Comparison of ENCODE assay signal across 9 cellular contexts in genomic region chr1:156859523-156860112, GRCh38. TPM values are rescaled to one million over a fixed set of nuclear protein-coding genes. Genes with fewer than 3 reads are reported as not detected.
DNase-seq lines count a peak whose midpoint lies in the region; ATAC-seq and TF ChIP-seq lines count a peak whose summit lies in the region.
"Had no signal": no experiment of that assay in that cellular context is flagged by ENCODE, and none has a peak within 500 bp of the region (broad histone marks: within the 10 kb centered on the region; RNA-seq: fewer than 3 reads in every experiment).

No MANE protein-coding gene starts in this region.

- peak overlapping the region; percentile 88 for H3K4me3 Mint-ChIP-seq in activated T-helper 1 cell treated with anti-CD3 and anti-CD28 coated beads, Interleukin-12 subunit alpha, Interleukin-12 subunit beta, Interleukin-2, Interleukin-4 antibody, amounts not matched to agents 30 ng/mL and 10 ng/mL and 1 ng/mL, durations not matched to agents 14 hours and 24 hours and 36 hours

- H3K27ac ChIP-seq in BLaER1: no peak overlapping the region
- no peak overlapping the region for H3K27ac ChIP-seq in HCT116 (ENCODE audit: low read depth, low read length)
- no peak overlapping the region for H3K27ac ChIP-seq in skin epidermis
- H3K27ac ChIP-seq: HL-60 had no signal

- H3K9ac ChIP-seq in BLaER1 (no peak overlapping the region), HCT116 (ENCODE audit: low read length) (no peak overlapping the region)

- no peaks in the 10 kb centered on the region for H3K9me3 Mint-ChIP-seq in activated T-helper 1 cell treated with anti-CD3 and anti-CD28 coated beads, Interleukin-12 subunit alpha, Interleukin-12 subunit beta, Interleukin-2, Interleukin-4 antibody, amounts not matched to agents 30 ng/mL and 10 ng/mL and 1 ng/mL, durations not matched to agents 14 hours and 24 hours and 36 hours

- peaks cover 50% of the 10 kb centered on the region for H3K4me1 Mint-ChIP-seq in activated T-helper 1 cell treated with anti-CD3 and anti-CD28 coated beads, Interleukin-12 subunit alpha, Interleukin-12 subunit beta, Interleukin-2, Interleukin-4 antibody, amounts not matched to agents 30 ng/mL and 10 ng/mL and 1 ng/mL, durations not matched to agents 14 hours and 24 hours and 36 hours (ENCODE audit: low read depth)

- peaks cover 9% of the 10 kb centered on the region for H3K36me3 Mint-ChIP-seq in activated T-helper 1 cell treated with anti-CD3 and anti-CD28 coated beads, Interleukin-12 subunit alpha, Interleukin-12 subunit beta, Interleukin-2, Interleukin-4 antibody, amounts not matched to agents 30 ng/mL and 10 ng/mL and 1 ng/mL, durations not matched to agents 14 hours and 24 hours and 36 hours (ENCODE audit: low read depth)

- H3K9me3 ChIP-seq in BLaER1: no peaks in the 10 kb centered on the region
- H3K9me3 ChIP-seq in HCT116 (ENCODE audit: control insufficient read depth in 1 of 2, insufficient read depth in 1 of 2, low read depth in 1 of 2, low read length in 2 of 2): no peaks in the 10 kb centered on the region

- H3K4me3 ChIP-seq in BLaER1 (peak overlapping the region; percentile 69), HCT116 (replicated peaks in 1 of 2; ENCODE audit: low read depth in 1 of 2, low read length in 2 of 2) (peak overlapping the region; percentile 30 to 55), skin epidermis (peak overlapping the region; percentile 3 to 33 (median 23))

- DNase-seq in HCT116 (ENCODE audit: low read depth, low spot score): no peak
- DNase-seq in activated T-helper 1 cell treated with anti-CD3 and anti-CD28 coated beads, Interleukin-12 subunit alpha, Interleukin-12 subunit beta, Interleukin-2, Interleukin-4 antibody, amounts not matched to agents 30 ng/mL and 10 ng/mL and 1 ng/mL, durations not matched to agents 14 hours and 24 hours and 36 hours (ENCODE audit: low spot score): no peak
- no peak for DNase-seq in left cardiac atrium
- DNase-seq in foreskin melanocyte: no peak

- peak; percentile 35 for ATAC-seq in HCT116
- peak; percentile 31 to 45 for ATAC-seq in left cardiac atrium
- ATAC-seq in GM21717 (IDR thresholded peaks at IDR 0.05; ENCODE audit: unreplicated experiment): no peak
- ATAC-seq in GM18520 (IDR thresholded peaks at IDR 0.05; ENCODE audit: unreplicated experiment): no peak

- no peak for TF ChIP-seq POLR2A in HCT116 (IDR thresholded peaks at IDR 0.05; ENCODE audit: borderline replicate concordance, extremely low read depth, insufficient read depth, insufficient read length)

- H3K4me1 ChIP-seq in BLaER1 (peaks cover 53% of the 10 kb centered on the region), HCT116 (ENCODE audit: control insufficient read depth in 1 of 2, insufficient read depth in 2 of 2, low read length in 2 of 2) (peaks cover 4 to 17% of the 10 kb centered on the region in 2 experiments; a peak in 3 of 4 replicates)

- BruUV-seq in HCT116 (replicated peaks; lab: Mats Ljungman, UMichigan): no TSS peak

- H4K20me1 ChIP-seq in BLaER1 (peaks cover 16% of the 10 kb centered on the region), HCT116 (ENCODE audit: insufficient read depth) (no peaks in the 10 kb centered on the region)

- peaks cover 15% of the 10 kb centered on the region for H3K27me3 Mint-ChIP-seq in activated T-helper 1 cell treated with anti-CD3 and anti-CD28 coated beads, Interleukin-12 subunit alpha, Interleukin-12 subunit beta, Interleukin-2, Interleukin-4 antibody, amounts not matched to agents 30 ng/mL and 10 ng/mL and 1 ng/mL, durations not matched to agents 14 hours and 24 hours and 36 hours (ENCODE audit: insufficient read depth)

- H3K9me2 ChIP-seq in HCT116 (ENCODE audit: insufficient read depth): no peaks in the 10 kb centered on the region

- H3K36me3 ChIP-seq in BLaER1 (no peaks in the 10 kb centered on the region), HCT116 (ENCODE audit: control insufficient read depth in 1 of 2, insufficient read depth in 2 of 2, low read length in 2 of 2) (no peaks in the 10 kb centered on the region)

- no peak for TF ChIP-seq CTCF in HCT116 (IDR thresholded peaks at IDR 0.05 in 2 of 3, conservative IDR thresholded peaks at IDR 0.05 in 1 of 3; ENCODE audit: borderline replicate concordance in 1 of 3, insufficient read depth in 1 of 3, low read depth in 2 of 3, low read length in 2 of 3)

- intact Hi-C loops in HCT116 (cut with micrococcal nuclease): loop anchor here (1.0 kb wide), 3 partner anchors 62 to 170 kb away; no protein-coding TSS in a partner anchor
- intact Hi-C loops in activated T-helper 1 cell treated with anti-CD3 and anti-CD28 coated beads, Interleukin-12 subunit alpha, Interleukin-12 subunit beta, Interleukin-2, Interleukin-4 antibody, amounts not matched to agents 30 ng/mL and 10 ng/mL and 1 ng/mL, durations not matched to agents 14 hours and 24 hours and 36 hours (cut with micrococcal nuclease): loop anchor here (1.0 to 5.0 kb wide), 9 partner anchors 11 to 1652 kb away; partner anchors contain the start of genes MTX1, PRCC, SH2D2A and THBS3
- intact Hi-C loops in left cardiac atrium (cut with DNase I): no loop called here

- no peak for TF ChIP-seq RAD21 in HCT116 (IDR thresholded peaks at IDR 0.05; ENCODE audit: low read depth)

- H3K27me3 ChIP-seq in BLaER1: peaks cover 72% of the 10 kb centered on the region
- peaks cover 3% of the 10 kb centered on the region; the same call in 1 of the 2 replicates for H3K27me3 ChIP-seq in HCT116 (ENCODE audit: insufficient read depth, low read length)

- POLR2A ChIA-PET in HCT116 (lab: Charles Lee): interaction anchor here (1.2 to 1.8 kb wide), 6 partner anchors 93 to 198 kb away, joined by 3 to 10 read pairs (median 4); partner anchors contain the start of genes ISG20L2, METTL25B, MRPL24 and PRCC

- H3K4me2 ChIP-seq in BLaER1 (peak overlapping the region; percentile 95), HCT116 (ENCODE audit: low read length) (peak overlapping the region; percentile 93)

- no peak overlapping the region for H3K27ac Mint-ChIP-seq in activated T-helper 1 cell treated with anti-CD3 and anti-CD28 coated beads, Interleukin-12 subunit alpha, Interleukin-12 subunit beta, Interleukin-2, Interleukin-4 antibody, amounts not matched to agents 30 ng/mL and 10 ng/mL and 1 ng/mL, durations not matched to agents 14 hours and 24 hours and 36 hours

- H2AFZ ChIP-seq in HCT116 (ENCODE audit: low read depth, low read length, poor library complexity, severe bottlenecking): no peak overlapping the region

- CTCF ChIA-PET in HCT116 (lab: Charles Lee): interaction anchor here (0.9 to 6.5 kb wide), 24 partner anchors 11 to 240 kb away, joined by 3 to 136 read pairs (median 6); partner anchors contain the start of genes CRABP2, HAPLN2, ISG20L2 and METTL25B

- RAD21 ChIA-PET in HCT116 (lab: Charles Lee; ENCODE audit: low non-redundant PET in 1 of 2, low total read pairs in 2 of 2, uncharacterized antibody in 2 of 2, unreplicated experiment in 2 of 2): interaction anchor here (0.5 to 2.7 kb wide), 8 partner anchors 46 to 246 kb away, joined by 3 to 23 read pairs (median 6); partner anchors contain the start of gene NES (in 1 of the 2)

- no peaks in the 10 kb centered on the region for H3K79me2 ChIP-seq in HCT116 (ENCODE audit: insufficient read depth, low read length)

TF ChIP-seq in HCT116, 20 proteins besides CTCF, POLR2A, EP300 and RAD21 (continues in another document):
- TF ChIP-seq MAX (IDR thresholded peaks at IDR 0.05) (no peak), SP1 (IDR thresholded peaks at IDR 0.05; ENCODE audit: low read depth) (no peak), POLR2AphosphoS5 (IDR thresholded peaks at IDR 0.05; ENCODE audit: low read depth, low read length) (no peak), EZH2phosphoT487 (IDR thresholded peaks at IDR 0.05; ENCODE audit: borderline replicate concordance) (no peak), EGR1 (IDR thresholded peaks at IDR 0.05; ENCODE audit: low read depth) (no peak), JUND (IDR thresholded peaks at IDR 0.05) (no peak)

RNA-seq across cellular contexts. Expression of gene INSRR, which starts 0.7 kb away (rescaled TPM):
- total RNA-seq in HCT116 (2021; ENCODE audit: unreplicated experiment): not detected
- polyA plus RNA-seq in HCT116 (2012): 0.03 and 0.04 TPM in 2 replicates
- 0.65 and 0.78 TPM in 2 replicates for total RNA-seq in activated T-helper 1 cell treated with anti-CD3 and anti-CD28 coated beads, Interleukin-12 subunit alpha, Interleukin-12 subunit beta, Interleukin-2, Interleukin-4 antibody, amounts not matched to agents 30 ng/mL and 10 ng/mL and 1 ng/mL, durations not matched to agents 14 hours and 24 hours and 36 hours
- under 1 TPM; 0.05 to 0.12 TPM for total RNA-seq in left cardiac atrium

RNA-seq across cellular contexts. Expression of gene NTRK1, which starts 1.0 kb away (rescaled TPM):
- total RNA-seq in HCT116 (2021; ENCODE audit: unreplicated experiment): 0.89 TPM
- 0.71 and 1.0 TPM in 2 replicates for polyA plus RNA-seq in HCT116 (2012)
- total RNA-seq in activated T-helper 1 cell treated with anti-CD3 and anti-CD28 coated beads, Interleukin-12 subunit alpha, Interleukin-12 subunit beta, Interleukin-2, Interleukin-4 antibody, amounts not matched to agents 30 ng/mL and 10 ng/mL and 1 ng/mL, durations not matched to agents 14 hours and 24 hours and 36 hours: 49.1 and 49.8 TPM in 2 replicates
- total RNA-seq in left cardiac atrium: 1 to 10 TPM; 2.1 to 2.5 TPM

RNA-seq across cellular contexts. Expression of gene PEAR1, which starts 33.9 kb away (rescaled TPM):
- total RNA-seq in HCT116 (2021; ENCODE audit: unreplicated experiment) (10.8 TPM), left cardiac atrium (10 to 100 TPM in 1 of 2 donors, 1 to 10 TPM in 1; 7.2 to 10.4 TPM)
- 11.2 and 15.5 TPM in 2 replicates for polyA plus RNA-seq in HCT116 (2012)
- total RNA-seq in activated T-helper 1 cell treated with anti-CD3 and anti-CD28 coated beads, Interleukin-12 subunit alpha, Interleukin-12 subunit beta, Interleukin-2, Interleukin-4 antibody, amounts not matched to agents 30 ng/mL and 10 ng/mL and 1 ng/mL, durations not matched to agents 14 hours and 24 hours and 36 hours: 0.36 and 0.51 TPM in 2 replicates

RNA-seq across cellular contexts. Expression of gene SH2D2A, which starts 43.0 kb away (rescaled TPM):
- 4.8 TPM for total RNA-seq in HCT116 (2021; ENCODE audit: unreplicated experiment)
- 2.6 and 4.6 TPM in 2 replicates for polyA plus RNA-seq in HCT116 (2012)
- total RNA-seq in activated T-helper 1 cell treated with anti-CD3 and anti-CD28 coated beads, Interleukin-12 subunit alpha, Interleukin-12 subunit beta, Interleukin-2, Interleukin-4 antibody, amounts not matched to agents 30 ng/mL and 10 ng/mL and 1 ng/mL, durations not matched to agents 14 hours and 24 hours and 36 hours: 283 and 286 TPM in 2 replicates
- total RNA-seq in left cardiac atrium: 1 to 10 TPM; 1.1 to 2.8 TPM

Comparison
In these comparisons a context has a peak if more than half of its experiments do, and no peak if none do; other contexts are left out.
1. ATAC-seq: peak in HCT116 (single experiment) and left cardiac atrium (2 of 2); none in GM21717 (single experiment) and GM18520 (single experiment).
2. RNA of gene NTRK1, which starts 1.0 kb away (total RNA-seq): 49.1 to 49.8 TPM in activated T-helper 1 cell treated with anti-CD3 and anti-CD28 coated beads, Interleukin-12 subunit alpha, Interleukin-12 subunit beta, Interleukin-2, Interleukin-4 antibody, amounts not matched to agents 30 ng/mL and 10 ng/mL and 1 ng/mL, durations not matched to agents 14 hours and 24 hours and 36 hours; 2.1 to 2.5 TPM in left cardiac atrium and 0.89 TPM in HCT116 (single experiment); every median in the first group is over 10 times any median in the second.
3. intact Hi-C loops: an anchor here in HCT116 (1.0 kb wide) and activated T-helper 1 cell treated with anti-CD3 and anti-CD28 coated beads, Interleukin-12 subunit alpha, Interleukin-12 subunit beta, Interleukin-2, Interleukin-4 antibody, amounts not matched to agents 30 ng/mL and 10 ng/mL and 1 ng/mL, durations not matched to agents 14 hours and 24 hours and 36 hours (1.0 to 5.0 kb wide); none called in left cardiac atrium.
4. Peak in every context shown above with its lines, with median percentiles within 50 percentile points of each other: H3K4me3 ChIP-seq.